1 cellular context compared by ENCODE assay signal in the genomic region with DNA sequence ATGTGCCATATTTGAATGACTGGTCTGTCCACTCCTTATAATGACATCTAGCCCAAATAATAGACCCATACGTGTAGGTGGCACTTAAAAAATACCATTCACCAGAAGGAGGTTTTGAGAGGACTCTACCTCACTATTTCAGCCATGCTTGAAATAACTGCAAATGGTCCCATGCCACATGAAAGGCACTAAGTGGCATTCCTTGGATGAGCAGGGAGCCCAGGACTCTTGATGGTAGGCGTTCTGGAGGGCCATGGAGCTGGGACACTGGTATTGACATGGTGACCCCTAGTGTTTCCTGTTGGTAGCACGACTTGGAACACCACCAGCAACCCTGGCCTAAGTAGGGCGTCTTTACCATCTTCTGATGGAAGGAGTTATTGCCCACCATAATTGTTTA.
TF ChIP-seq lines count a peak whose summit lies in the region.

No MANE protein-coding gene starts in this region.

TF ChIP-seq in HEK293, 187 proteins besides CTCF, POLR2A, EP300 and RAD21 (continued from another document):
- TF ChIP-seq ZNF660 (tag by site-specific recombination; IDR thresholded peaks at IDR 0.05) (peak; percentile 79; the same call in 1 of the 2 replicates), ZNF521 (tag by site-specific recombination; IDR thresholded peaks at IDR 0.05) (no peak), ZNF112 (tag by site-specific recombination; IDR thresholded peaks at IDR 0.05) (no peak), ZNF645 (tag by site-specific recombination; IDR thresholded peaks at IDR 0.05) (no peak), ZNF266 (tag by site-specific recombination; IDR thresholded peaks at IDR 0.05; ENCODE audit: low read depth) (no peak), ZNF157 (tag by site-specific recombination; IDR thresholded peaks at IDR 0.05) (no peak), ZNF335 (tag by site-specific recombination; conservative IDR thresholded peaks at IDR 0.05) (no peak), ZNF248 (tag by site-specific recombination; IDR thresholded peaks at IDR 0.05) (no peak), ZNF148 (tag by site-specific recombination; IDR thresholded peaks at IDR 0.05; ENCODE audit: borderline replicate concordance) (no peak), MEIS1 (CRISPR knock-in tag; IDR thresholded peaks at IDR 0.05; ENCODE audit: borderline replicate concordance) (no peak), ZNF302 (tag by site-specific recombination; IDR thresholded peaks at IDR 0.05; ENCODE audit: low read depth) (no peak), ZNF354C (tag by site-specific recombination; IDR thresholded peaks at IDR 0.05; ENCODE audit: borderline replicate concordance, low read depth) (no peak), ZSCAN30 (tag by site-specific recombination; IDR thresholded peaks at IDR 0.05) (peak; percentile 30; the same call in 1 of the 2 replicates), TRIM28 (IDR thresholded peaks at IDR 0.05; ENCODE audit: borderline replicate concordance, low read length) (no peak), ZNF140 (tag by site-specific recombination; IDR thresholded peaks at IDR 0.05) (no peak), ZNF341 (tag by site-specific recombination; IDR thresholded peaks at IDR 0.05; ENCODE audit: low read depth) (no peak), ZNF10 (tag by site-specific recombination; IDR thresholded peaks at IDR 0.05) (peak; percentile 78; the same call in 1 of the 2 replicates), ZEB2 (tag by site-specific recombination; IDR thresholded peaks at IDR 0.05) (no peak), KLF8 (tag by site-specific recombination; IDR thresholded peaks at IDR 0.05) (no peak), ZNF184 (tag by site-specific recombination; IDR thresholded peaks at IDR 0.05) (no peak), ZNF211 (tag by site-specific recombination; IDR thresholded peaks at IDR 0.05; ENCODE audit: low read depth) (no peak), ZFP41 (tag by site-specific recombination; IDR thresholded peaks at IDR 0.05; ENCODE audit: borderline replicate concordance) (no peak), ZSCAN23 (tag by site-specific recombination; IDR thresholded peaks at IDR 0.05) (no peak), ATF2 (tag by site-specific recombination; IDR thresholded peaks at IDR 0.05; ENCODE audit: low read depth) (no peak), GLIS1 (tag by site-specific recombination; IDR thresholded peaks at IDR 0.05) (no peak), ZNF404 (tag by site-specific recombination; IDR thresholded peaks at IDR 0.05) (no peak), ZNF513 (tag by site-specific recombination; IDR thresholded peaks at IDR 0.05) (no peak), ZNF239 (tag by site-specific recombination; IDR thresholded peaks at IDR 0.05) (no peak), ZBTB48 (tag by site-specific recombination; IDR thresholded peaks at IDR 0.05) (no peak), ZFHX2 (tag by site-specific recombination; conservative IDR thresholded peaks at IDR 0.05) (peak; percentile 34; the same call in 1 of the 2 replicates), ZBTB8A (tag by site-specific recombination; IDR thresholded peaks at IDR 0.05) (peak; percentile 29), SP7 (tag by site-specific recombination; IDR thresholded peaks at IDR 0.05) (0 out of 2 replicates have a peak, but pooled peaks have one; percentile 21), ZNF558 (tag by site-specific recombination; IDR thresholded peaks at IDR 0.05) (no peak), PRDM1 (tag by site-specific recombination; IDR thresholded peaks at IDR 0.05) (no peak), HOXD13 (CRISPR knock-in tag; IDR thresholded peaks at IDR 0.05; ENCODE audit: borderline replicate concordance) (no peak), YY1 (tag by site-specific recombination; IDR thresholded peaks at IDR 0.05) (no peak), ZNF830 (tag by site-specific recombination; IDR thresholded peaks at IDR 0.05; ENCODE audit: low read depth) (no peak), SCRT2 (tag by site-specific recombination; IDR thresholded peaks at IDR 0.05) (no peak), IKZF3 (tag by site-specific recombination; IDR thresholded peaks at IDR 0.05) (peak; percentile 64), ZNF529 (tag by site-specific recombination; IDR thresholded peaks at IDR 0.05; ENCODE audit: insufficient replicate concordance) (no peak), ZNF398 (tag by site-specific recombination; IDR thresholded peaks at IDR 0.05) (no peak), ZNF510 (tag by site-specific recombination; IDR thresholded peaks at IDR 0.05; ENCODE audit: insufficient replicate concordance) (no peak), ZNF473 (tag by site-specific recombination; IDR thresholded peaks at IDR 0.05) (no peak), ZBTB20 (tag by site-specific recombination; IDR thresholded peaks at IDR 0.05) (peak; percentile 64), ZNF132 (tag by site-specific recombination; IDR thresholded peaks at IDR 0.05; ENCODE audit: borderline replicate concordance) (no peak)
- TF ChIP-seq, protein P1, sequence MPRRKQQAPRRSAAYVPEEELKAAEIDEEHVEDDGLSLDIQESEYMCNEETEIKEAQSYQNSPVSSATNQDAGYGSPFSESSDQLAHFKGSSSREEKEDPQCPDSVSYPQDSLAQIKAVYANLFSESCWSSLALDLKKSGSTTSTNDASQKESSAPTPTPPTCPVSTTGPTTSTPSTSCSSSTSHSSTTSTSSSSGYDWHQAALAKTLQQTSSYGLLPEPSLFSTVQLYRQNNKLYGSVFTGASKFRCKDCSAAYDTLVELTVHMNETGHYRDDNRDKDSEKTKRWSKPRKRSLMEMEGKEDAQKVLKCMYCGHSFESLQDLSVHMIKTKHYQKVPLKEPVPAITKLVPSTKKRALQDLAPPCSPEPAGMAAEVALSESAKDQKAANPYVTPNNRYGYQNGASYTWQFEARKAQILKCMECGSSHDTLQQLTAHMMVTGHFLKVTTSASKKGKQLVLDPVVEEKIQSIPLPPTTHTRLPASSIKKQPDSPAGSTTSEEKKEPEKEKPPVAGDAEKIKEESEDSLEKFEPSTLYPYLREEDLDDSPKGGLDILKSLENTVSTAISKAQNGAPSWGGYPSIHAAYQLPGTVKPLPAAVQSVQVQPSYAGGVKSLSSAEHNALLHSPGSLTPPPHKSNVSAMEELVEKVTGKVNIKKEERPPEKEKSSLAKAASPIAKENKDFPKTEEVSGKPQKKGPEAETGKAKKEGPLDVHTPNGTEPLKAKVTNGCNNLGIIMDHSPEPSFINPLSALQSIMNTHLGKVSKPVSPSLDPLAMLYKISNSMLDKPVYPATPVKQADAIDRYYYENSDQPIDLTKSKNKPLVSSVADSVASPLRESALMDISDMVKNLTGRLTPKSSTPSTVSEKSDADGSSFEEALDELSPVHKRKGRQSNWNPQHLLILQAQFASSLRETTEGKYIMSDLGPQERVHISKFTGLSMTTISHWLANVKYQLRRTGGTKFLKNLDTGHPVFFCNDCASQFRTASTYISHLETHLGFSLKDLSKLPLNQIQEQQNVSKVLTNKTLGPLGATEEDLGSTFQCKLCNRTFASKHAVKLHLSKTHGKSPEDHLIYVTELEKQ (tag by site-specific recombination; IDR thresholded peaks at IDR 0.05; ENCODE audit: borderline replicate concordance): no peak
- TF ChIP-seq, protein P2, sequence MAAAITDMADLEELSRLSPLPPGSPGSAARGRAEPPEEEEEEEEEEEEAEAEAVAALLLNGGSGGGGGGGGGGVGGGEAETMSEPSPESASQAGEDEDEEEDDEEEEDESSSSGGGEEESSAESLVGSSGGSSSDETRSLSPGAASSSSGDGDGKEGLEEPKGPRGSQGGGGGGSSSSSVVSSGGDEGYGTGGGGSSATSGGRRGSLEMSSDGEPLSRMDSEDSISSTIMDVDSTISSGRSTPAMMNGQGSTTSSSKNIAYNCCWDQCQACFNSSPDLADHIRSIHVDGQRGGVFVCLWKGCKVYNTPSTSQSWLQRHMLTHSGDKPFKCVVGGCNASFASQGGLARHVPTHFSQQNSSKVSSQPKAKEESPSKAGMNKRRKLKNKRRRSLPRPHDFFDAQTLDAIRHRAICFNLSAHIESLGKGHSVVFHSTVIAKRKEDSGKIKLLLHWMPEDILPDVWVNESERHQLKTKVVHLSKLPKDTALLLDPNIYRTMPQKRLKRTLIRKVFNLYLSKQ (tag by site-specific recombination; IDR thresholded peaks at IDR 0.05; ENCODE audit: borderline replicate concordance): no peak
- TF ChIP-seq, protein P3, sequence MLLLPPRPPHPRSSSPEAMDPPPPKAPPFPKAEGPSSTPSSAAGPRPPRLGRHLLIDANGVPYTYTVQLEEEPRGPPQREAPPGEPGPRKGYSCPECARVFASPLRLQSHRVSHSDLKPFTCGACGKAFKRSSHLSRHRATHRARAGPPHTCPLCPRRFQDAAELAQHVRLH (tag by site-specific recombination; IDR thresholded peaks at IDR 0.05): peak; percentile 33; the same call in 1 of the 2 replicates
- TF ChIP-seq, protein P4, sequence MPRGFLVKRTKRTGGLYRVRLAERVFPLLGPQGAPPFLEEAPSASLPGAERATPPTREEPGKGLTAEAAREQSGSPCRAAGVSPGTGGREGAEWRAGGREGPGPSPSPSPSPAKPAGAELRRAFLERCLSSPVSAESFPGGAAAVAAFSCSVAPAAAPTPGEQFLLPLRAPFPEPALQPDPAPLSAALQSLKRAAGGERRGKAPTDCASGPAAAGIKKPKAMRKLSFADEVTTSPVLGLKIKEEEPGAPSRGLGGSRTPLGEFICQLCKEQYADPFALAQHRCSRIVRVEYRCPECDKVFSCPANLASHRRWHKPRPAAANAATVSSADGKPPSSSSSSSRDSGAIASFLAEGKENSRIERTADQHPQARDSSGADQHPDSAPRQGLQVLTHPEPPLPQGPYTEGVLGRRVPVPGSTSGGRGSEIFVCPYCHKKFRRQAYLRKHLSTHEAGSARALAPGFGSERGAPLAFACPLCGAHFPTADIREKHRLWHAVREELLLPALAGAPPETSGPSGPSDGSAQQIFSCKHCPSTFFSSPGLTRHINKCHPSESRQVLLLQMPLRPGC (tag by site-specific recombination; IDR thresholded peaks at IDR 0.05): no peak
